13 cellular contexts compared by ENCODE assay signal in the genomic region with DNA sequence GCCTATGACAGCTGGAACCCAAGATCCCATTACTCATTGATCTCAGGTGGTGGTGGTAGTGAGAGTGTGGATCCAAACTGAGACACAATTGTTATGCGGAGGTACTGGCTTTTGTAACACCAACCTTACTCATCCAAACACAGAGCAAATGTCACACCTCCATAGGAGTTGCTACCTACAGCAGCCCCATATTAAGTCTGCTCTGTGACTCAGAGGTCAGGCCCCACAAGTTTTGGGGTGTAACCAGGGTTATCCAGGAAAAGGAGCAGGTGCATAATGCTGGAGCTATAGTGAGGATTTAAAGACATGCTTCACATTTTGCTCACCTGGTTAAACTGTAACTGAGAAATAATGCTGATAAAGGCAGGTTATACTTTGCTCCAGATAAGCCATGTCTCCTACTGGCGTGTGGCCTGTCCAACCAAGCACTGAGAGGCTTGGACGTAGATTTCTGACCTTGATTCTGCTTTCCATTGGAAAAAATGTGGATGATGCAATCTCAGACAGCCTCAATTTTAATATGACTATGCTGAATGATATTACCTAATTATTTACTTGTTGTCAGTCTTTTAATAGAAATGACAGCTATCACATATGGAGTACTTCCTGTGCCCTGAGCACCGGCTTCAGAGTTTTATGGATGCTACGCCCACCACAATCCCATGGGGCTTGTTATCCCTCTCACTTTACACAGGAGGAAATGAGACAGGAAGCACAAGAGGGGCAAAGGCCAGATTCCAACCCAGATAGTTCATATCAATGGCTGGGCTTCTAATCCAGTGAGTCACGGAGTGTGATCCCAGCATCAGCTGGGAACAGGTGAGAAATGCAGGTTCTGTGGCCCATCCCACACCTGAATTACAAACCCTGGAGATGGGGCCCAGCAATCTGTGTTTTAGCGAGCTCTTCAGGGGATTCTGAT.
A peak's percentile ranks its signal among the peaks of the same experiment; 100 is the strongest.
DNase-seq lines count a peak whose midpoint lies in the region; ATAC-seq, FAIRE-seq and TF ChIP-seq lines count a peak whose summit lies in the region.
"Had no signal": no experiment of that assay in that cellular context is flagged by ENCODE, and none has a peak within 500 bp of the region (broad histone marks: within the 10 kb centered on the region; RNA-seq: fewer than 3 reads in every experiment).

No MANE protein-coding gene starts in this region.

- DNase-seq in DMS 273 (lab: John Stamatoyannopoulos, UW; ENCODE audit: unreplicated experiment): peak; percentile 56
- DNase-seq in DMS 273 treated with DMSO at 0.1 percent for 48 hours (lab: John Stamatoyannopoulos, UW): no peak
- DNase-seq in SJCRH30: peak; percentile 55 to 72
- DNase-seq in hepatocyte (ENCODE audit: low spot score): peak; percentile 79
- DNase-seq in small intestine: peak; percentile 98
- no peak for DNase-seq in HTR-8/SVneo (ENCODE audit: insufficient read length, low spot score)
- DNase-seq in C1 segment of cervical spinal cord (lab: John Stamatoyannopoulos, UW): no peak
- DNase-seq: activated CD4-positive, alpha-beta memory T cell treated with anti-CD3 and anti-CD28 coated beads for 36 hours; H7; NCI-H2029 treated with DMSO at 0.1 percent for 48 hours had no signal

- H3K4me3 ChIP-seq in SJCRH30 (no peak overlapping the region), hepatocyte (no peak overlapping the region), small intestine (ENCODE audit: low read depth in 1 of 2, low read length in 2 of 2) (no peak overlapping the region)
- H3K4me3 ChIP-seq: prostate gland had no signal

- H3K4me1 ChIP-seq in SJCRH30 (peaks cover 11% of the 10 kb centered on the region), hepatocyte (ENCODE audit: insufficient read depth) (peaks cover 12% of the 10 kb centered on the region), small intestine (ENCODE audit: control insufficient read depth in 2 of 2, insufficient read depth in 1 of 2, low read depth in 1 of 2, low read length in 1 of 2) (peaks cover 4 to 16% of the 10 kb centered on the region in 2 donors)
- H3K4me1 ChIP-seq: prostate gland had no signal

- no peaks in the 10 kb centered on the region for H3K79me2 ChIP-seq in hepatocyte

- H4K20me1 ChIP-seq in hepatocyte (ENCODE audit: insufficient read depth, poor library complexity, severe bottlenecking): no peaks in the 10 kb centered on the region

- TF ChIP-seq CTCF in hepatocyte (IDR thresholded peaks at IDR 0.05; ENCODE audit: poor library complexity): no peak

- peak; percentile 61 for FAIRE-seq in small intestine (lab: Jason Lieb, UNC)
- FAIRE-seq in HTR-8/SVneo (lab: Jason Lieb, UNC): no peak

- 59% methylated on average over 7 of the region's 7 CpGs for WGBS in hepatocyte (ENCODE audit: low lambda C conversion rate, missing lambda C conversion rate)
- WGBS in small intestine, 3 donors: 19 to 51% (median 29%) methylated on average over 7 of the region's 7 CpGs

- H3K27me3 ChIP-seq in SJCRH30: no peaks in the 10 kb centered on the region
- no peaks in the 10 kb centered on the region for H3K27me3 ChIP-seq in hepatocyte
- H3K27me3 ChIP-seq in small intestine (ENCODE audit: control insufficient read depth in 2 of 2, insufficient read depth in 2 of 2, low read length in 2 of 2): no peaks in the 10 kb centered on the region

- no peak overlapping the region for H2AFZ ChIP-seq in hepatocyte

- no peak for ATAC-seq in GM19035 (IDR thresholded peaks at IDR 0.05; ENCODE audit: unreplicated experiment)

- H3K9me3 ChIP-seq in SJCRH30 (replicated peaks): no peaks in the 10 kb centered on the region
- no peaks in the 10 kb centered on the region for H3K9me3 ChIP-seq in hepatocyte (ENCODE audit: low read depth)
- H3K9me3 ChIP-seq in small intestine (ENCODE audit: control insufficient read depth, low read depth): no peaks in the 10 kb centered on the region
- H3K9me3 ChIP-seq: prostate gland had no signal

- H3K9me2 ChIP-seq in hepatocyte (replicated peaks; ENCODE audit: insufficient read depth): no peaks in the 10 kb centered on the region

- H3K27ac ChIP-seq in SJCRH30: no peak overlapping the region
- peak overlapping the region; percentile 94 for H3K27ac ChIP-seq in hepatocyte
- H3K27ac ChIP-seq in small intestine (ENCODE audit: low read depth in 1 of 2, low read length in 1 of 2): peak overlapping the region; percentile 86
- H3K27ac ChIP-seq: 22Rv1, prostate gland had no signal

- H3K4me2 ChIP-seq in hepatocyte: peak overlapping the region; percentile 54

- H3K36me3 ChIP-seq in SJCRH30: no peaks in the 10 kb centered on the region
- no peaks in the 10 kb centered on the region for H3K36me3 ChIP-seq in hepatocyte (replicated peaks; ENCODE audit: insufficient read depth, low read depth)
- no peaks in the 10 kb centered on the region for H3K36me3 ChIP-seq in small intestine (ENCODE audit: control insufficient read depth in 2 of 2, insufficient read depth in 2 of 2, low read length in 2 of 2)
- H3K36me3 ChIP-seq: prostate gland had no signal

Comparison
In these comparisons a context has a peak if more than half of its experiments do, and no peak if none do; other contexts are left out.
1. DNase-seq: peak in DMS 273 (single experiment), SJCRH30 (2 of 2), hepatocyte (single experiment) and small intestine (single experiment); none in DMS 273 treated with DMSO at 0.1 percent for 48 hours (single experiment), HTR-8/SVneo (single experiment) and C1 segment of cervical spinal cord (0 of 14).